19 cellular contexts compared by ENCODE assay signal in genomic region chr6:513058-513457, GRCh38.
DNase-seq lines count a peak whose midpoint lies in the region; ATAC-seq, FAIRE-seq and TF ChIP-seq lines count a peak whose summit lies in the region.
"Had no signal": no experiment of that assay in that cellular context is flagged by ENCODE, and none has a peak within 500 bp of the region (broad histone marks: within the 10 kb centered on the region; RNA-seq: fewer than 3 reads in every experiment).

No MANE protein-coding gene starts in this region.

- no peak for ATAC-seq in activated CD8-positive, alpha-beta T cell treated with anti-CD3 and anti-CD28 coated beads for 36 hours
- no peak for ATAC-seq in activated CD8-positive, alpha-beta T cell treated with anti-CD3 and anti-CD28 coated beads, Interleukin-2, amount 10 ng/mL, durations not matched to agents 7 days and 5 days
- ATAC-seq in activated naive CD8-positive, alpha-beta T cell treated with anti-CD3 and anti-CD28 coated beads, Interleukin-2, amount 50 U/mL, for 24 hours = no peak
- ATAC-seq in GM18861 (IDR thresholded peaks at IDR 0.05; ENCODE audit: unreplicated experiment) (no peak), HG03378 (IDR thresholded peaks at IDR 0.05; ENCODE audit: unreplicated experiment) (no peak)

- FAIRE-seq in HTR-8/SVneo (lab: Jason Lieb, UNC) = peak; percentile 69
- FAIRE-seq: A204.1 had no signal

- H3K9me3 ChIP-seq in BLaER1 = peaks cover 30% of the 10 kb centered on the region
- no peaks in the 10 kb centered on the region for H3K9me3 ChIP-seq in CD4-positive, alpha-beta memory T cell (ENCODE audit: control insufficient read depth in 1 of 2, low read length in 2 of 2)
- H3K9me3 ChIP-seq: HAP-1, SJCRH30 had no signal

- H3K4me3 ChIP-seq in BLaER1 = no peak overlapping the region
- H3K4me3 ChIP-seq in CD4-positive, alpha-beta memory T cell (ENCODE audit: low read length in 2 of 2) = no peak overlapping the region
- H3K4me3 ChIP-seq: HAP-1, SJCRH30 had no signal

- peaks cover 15% of the 10 kb centered on the region for H3K36me3 ChIP-seq in BLaER1
- no peaks in the 10 kb centered on the region for H3K36me3 ChIP-seq in CD4-positive, alpha-beta memory T cell (ENCODE audit: insufficient read depth, low read length)
- H3K36me3 ChIP-seq: HAP-1, SJCRH30 had no signal

- H3K27ac Mint-ChIP-seq in activated CD8-positive, alpha-beta T cell treated with anti-CD3 and anti-CD28 coated beads for 36 hours = peak overlapping the region; percentile 99
- no peak overlapping the region for H3K27ac Mint-ChIP-seq in activated CD8-positive, alpha-beta T cell treated with anti-CD3 and anti-CD28 coated beads, Interleukin-2, amount 10 ng/mL, durations not matched to agents 7 days and 5 days
- peak overlapping the region; percentile 52 for H3K27ac Mint-ChIP-seq in activated naive CD8-positive, alpha-beta T cell treated with anti-CD3 and anti-CD28 coated beads, Interleukin-2, amount 50 U/mL, for 24 hours
- H3K27ac Mint-ChIP-seq in CD4-positive, alpha-beta memory T cell = peak overlapping the region in 1 of 7 donors; percentile 39

- H3K27me3 ChIP-seq in BLaER1 = no peaks in the 10 kb centered on the region
- no peaks in the 10 kb centered on the region for H3K27me3 ChIP-seq in CD4-positive, alpha-beta memory T cell (ENCODE audit: insufficient read depth, low read length)
- H3K27me3 ChIP-seq: SJCRH30 had no signal

- H3K27me3 Mint-ChIP-seq in activated CD8-positive, alpha-beta T cell treated with anti-CD3 and anti-CD28 coated beads for 36 hours = no peaks in the 10 kb centered on the region
- H3K27me3 Mint-ChIP-seq in activated CD8-positive, alpha-beta T cell treated with anti-CD3 and anti-CD28 coated beads, Interleukin-2, amount 10 ng/mL, durations not matched to agents 7 days and 5 days (ENCODE audit: low read depth) = no peaks in the 10 kb centered on the region
- H3K27me3 Mint-ChIP-seq in activated naive CD8-positive, alpha-beta T cell treated with anti-CD3 and anti-CD28 coated beads, Interleukin-2, amount 50 U/mL, for 24 hours = no peaks in the 10 kb centered on the region
- no peaks in the 10 kb centered on the region for H3K27me3 Mint-ChIP-seq in CD4-positive, alpha-beta memory T cell

- H3K9me3 Mint-ChIP-seq in activated CD8-positive, alpha-beta T cell treated with anti-CD3 and anti-CD28 coated beads for 36 hours = peaks cover 9% of the 10 kb centered on the region
- H3K9me3 Mint-ChIP-seq in activated CD8-positive, alpha-beta T cell treated with anti-CD3 and anti-CD28 coated beads, Interleukin-2, amount 10 ng/mL, durations not matched to agents 7 days and 5 days (ENCODE audit: insufficient read depth) = peaks cover 7% of the 10 kb centered on the region
- peaks cover 12% of the 10 kb centered on the region for H3K9me3 Mint-ChIP-seq in activated naive CD8-positive, alpha-beta T cell treated with anti-CD3 and anti-CD28 coated beads, Interleukin-2, amount 50 U/mL, for 24 hours
- peaks cover 0 to 5% (median 0%) of the 10 kb centered on the region in 8 donors for H3K9me3 Mint-ChIP-seq in CD4-positive, alpha-beta memory T cell

- peaks cover 37% of the 10 kb centered on the region for H3K36me3 Mint-ChIP-seq in activated CD8-positive, alpha-beta T cell treated with anti-CD3 and anti-CD28 coated beads for 36 hours (ENCODE audit: low read depth)
- H3K36me3 Mint-ChIP-seq in activated CD8-positive, alpha-beta T cell treated with anti-CD3 and anti-CD28 coated beads, Interleukin-2, amount 10 ng/mL, durations not matched to agents 7 days and 5 days (ENCODE audit: low read depth) = peaks cover 30% of the 10 kb centered on the region
- H3K36me3 Mint-ChIP-seq in activated naive CD8-positive, alpha-beta T cell treated with anti-CD3 and anti-CD28 coated beads, Interleukin-2, amount 50 U/mL, for 24 hours (ENCODE audit: low read depth) = peaks cover 27% of the 10 kb centered on the region
- H3K36me3 Mint-ChIP-seq in CD4-positive, alpha-beta memory T cell = peaks cover 11 to 33% of the 10 kb centered on the region in 2 donors

- 0 out of 2 replicates have a peak overlapping the region, but pooled peaks have one; percentile 6 for H3K9ac ChIP-seq in BLaER1
- H3K9ac ChIP-seq: KMS-11 had no signal

- POLR2A ChIA-PET in activated CD8-positive, alpha-beta T cell treated with anti-CD3 and anti-CD28 coated beads for 36 hours (lab: Charles Lee) = interaction anchor here (0.6 to 2.1 kb wide), 4 partner anchors 8 to 170 kb away, joined by 3 to 5 read pairs (median 4); no protein-coding TSS in a partner anchor
- POLR2A ChIA-PET in activated CD8-positive, alpha-beta T cell treated with anti-CD3 and anti-CD28 coated beads, Interleukin-2, amount 10 ng/mL, durations not matched to agents 7 days and 5 days (lab: Charles Lee) = interaction anchor here (1.1 kb wide), 1 partner anchor 22 kb away, joined by 3 read pairs; no protein-coding TSS in a partner anchor
- POLR2A ChIA-PET in CD4-positive, alpha-beta memory T cell (lab: Charles Lee; ENCODE audit: partially characterized antibody) = no interaction called here

- no peak overlapping the region for H3K4me3 Mint-ChIP-seq in activated CD8-positive, alpha-beta T cell treated with anti-CD3 and anti-CD28 coated beads for 36 hours
- H3K4me3 Mint-ChIP-seq in activated CD8-positive, alpha-beta T cell treated with anti-CD3 and anti-CD28 coated beads, Interleukin-2, amount 10 ng/mL, durations not matched to agents 7 days and 5 days = no peak overlapping the region
- H3K4me3 Mint-ChIP-seq in activated naive CD8-positive, alpha-beta T cell treated with anti-CD3 and anti-CD28 coated beads, Interleukin-2, amount 50 U/mL, for 24 hours = no peak overlapping the region
- no peak overlapping the region for H3K4me3 Mint-ChIP-seq in CD4-positive, alpha-beta memory T cell

- H3K4me1 ChIP-seq in BLaER1 = peaks cover 73% of the 10 kb centered on the region
- H3K4me1 ChIP-seq in CD4-positive, alpha-beta memory T cell (ENCODE audit: insufficient read depth, low read length) = peaks cover 40% of the 10 kb centered on the region
- H3K4me1 ChIP-seq: HAP-1, SJCRH30 had no signal

- no peaks in the 10 kb centered on the region for H4K20me1 ChIP-seq in BLaER1

- peak overlapping the region; percentile 91 for H3K4me2 ChIP-seq in BLaER1
- H3K4me2 ChIP-seq: KMS-11 had no signal

- intact Hi-C loops in activated CD8-positive, alpha-beta T cell treated with anti-CD3 and anti-CD28 coated beads for 36 hours (cut with micrococcal nuclease) = no loop called here
- intact Hi-C loops in CD4-positive, alpha-beta memory T cell (cut with micrococcal nuclease) = no loop called here

- CTCF ChIA-PET in activated CD8-positive, alpha-beta T cell treated with anti-CD3 and anti-CD28 coated beads for 36 hours (lab: Charles Lee) = interaction anchor here (2.5 kb wide), 1 partner anchor 14 kb away, joined by 7 read pairs; no protein-coding TSS in a partner anchor
- CTCF ChIA-PET in activated CD8-positive, alpha-beta T cell treated with anti-CD3 and anti-CD28 coated beads, Interleukin-2, amount 10 ng/mL, durations not matched to agents 7 days and 5 days (lab: Charles Lee) = no interaction called here
- CTCF ChIA-PET in CD4-positive, alpha-beta memory T cell (lab: Charles Lee; ENCODE audit: partially characterized antibody) = no interaction called here

- peak overlapping the region; percentile 95 for H3K27ac ChIP-seq in BLaER1
- no peak overlapping the region for H3K27ac ChIP-seq in CD4-positive, alpha-beta memory T cell (ENCODE audit: low read depth, low read length)
- H3K27ac ChIP-seq: KMS-11, SJCRH30 had no signal

- no peak for DNase-seq in activated CD8-positive, alpha-beta T cell treated with anti-CD3 and anti-CD28 coated beads for 36 hours
- DNase-seq in activated CD8-positive, alpha-beta T cell treated with anti-CD3 and anti-CD28 coated beads, Interleukin-2, amount 10 ng/mL, durations not matched to agents 7 days and 5 days = no peak
- DNase-seq in HTR-8/SVneo (ENCODE audit: insufficient read length, low spot score) = no peak
- DNase-seq in activated naive CD8-positive, alpha-beta T cell treated with anti-CD3 and anti-CD28 coated beads, Interleukin-2, amount 50 U/mL, for 24 hours = no peak
- no peak for DNase-seq in CD4-positive, alpha-beta memory T cell
- DNase-seq: DMS79, IMR-90, NCI-H1105, NCI-H146, NCI-H2029, NCI-H2227 treated with DMSO at 0.1 percent for 48 hours, NCI-H510A, SJCRH30 had no signal

- peaks cover 78% of the 10 kb centered on the region for H3K4me1 Mint-ChIP-seq in activated CD8-positive, alpha-beta T cell treated with anti-CD3 and anti-CD28 coated beads for 36 hours (ENCODE audit: low read depth)
- H3K4me1 Mint-ChIP-seq in activated CD8-positive, alpha-beta T cell treated with anti-CD3 and anti-CD28 coated beads, Interleukin-2, amount 10 ng/mL, durations not matched to agents 7 days and 5 days (ENCODE audit: low read depth) = peaks cover 67% of the 10 kb centered on the region
- H3K4me1 Mint-ChIP-seq in activated naive CD8-positive, alpha-beta T cell treated with anti-CD3 and anti-CD28 coated beads, Interleukin-2, amount 50 U/mL, for 24 hours = peaks cover 83% of the 10 kb centered on the region
- H3K4me1 Mint-ChIP-seq in CD4-positive, alpha-beta memory T cell = peaks cover 42 to 73% (median 51%) of the 10 kb centered on the region in 4 donors

- no peak for TF ChIP-seq CTCF in activated CD8-positive, alpha-beta T cell treated with anti-CD3 and anti-CD28 coated beads for 36 hours (IDR thresholded peaks at IDR 0.05)
